In genomic region chr1:218027152-218027551, GRCh38 we compare ENCODE assay signal across 29 cellular contexts.
"Had no signal": no experiment of that assay in that cellular context is flagged by ENCODE, and none has a peak within 500 bp of the region (broad histone marks: within the 10 kb centered on the region; RNA-seq: fewer than 3 reads in every experiment).

No MANE protein-coding gene starts in this region.

- H3K36me3 ChIP-seq: MG63, Peyer's patch, SJSA1 had no signal

- H3K27me3 ChIP-seq: MG63, Peyer's patch, SJSA1 had no signal

- DNase-seq: Kasumi-1, MG63, NCI-H1048, NCI-H1092 treated with DMSO at 0.1 percent for 48 hours, NCI-H1105 treated with DMSO at 0.1 percent for 48 hours, NCI-H1417, NCI-H1436, NCI-H146, NCI-H1694 treated with DMSO at 0.1 percent for 48 hours, NCI-H187 treated with DMSO at 0.1 percent for 48 hours, NCI-H2029, NCI-H2081, NCI-H2171 treated with DMSO at 0.1 percent for 48 hours, NCI-H2227 treated with DMSO at 0.1 percent for 48 hours, NCI-H345, NCI-H446 treated with DMSO at 0.1 percent for 48 hours, NCI-H510A, NCI-H524, NCI-H69, NCI-H748 treated with DMSO at 0.1 percent for 48 hours, NCI-H82, Peyer's patch, Right ventricle myocardium superior, RPMI8226, SHP77 treated with DMSO at 0.1 percent for 48 hours, SK-N-SH, SW 1271, T-helper 1 cell had no signal

- H3K9ac ChIP-seq: SK-N-SH had no signal

- H3K9me3 ChIP-seq: MG63, Peyer's patch, SJSA1, SK-N-SH had no signal

- H3K9me2 ChIP-seq: SK-N-SH had no signal

- H3K27ac ChIP-seq: Peyer's patch, SJSA1 had no signal

- H3K4me3 ChIP-seq: MG63, Peyer's patch, SJSA1 had no signal

- H3K4me1 ChIP-seq: Peyer's patch, SJSA1 had no signal

- H3K4me2 ChIP-seq: SK-N-SH had no signal
